In the genomic region with DNA sequence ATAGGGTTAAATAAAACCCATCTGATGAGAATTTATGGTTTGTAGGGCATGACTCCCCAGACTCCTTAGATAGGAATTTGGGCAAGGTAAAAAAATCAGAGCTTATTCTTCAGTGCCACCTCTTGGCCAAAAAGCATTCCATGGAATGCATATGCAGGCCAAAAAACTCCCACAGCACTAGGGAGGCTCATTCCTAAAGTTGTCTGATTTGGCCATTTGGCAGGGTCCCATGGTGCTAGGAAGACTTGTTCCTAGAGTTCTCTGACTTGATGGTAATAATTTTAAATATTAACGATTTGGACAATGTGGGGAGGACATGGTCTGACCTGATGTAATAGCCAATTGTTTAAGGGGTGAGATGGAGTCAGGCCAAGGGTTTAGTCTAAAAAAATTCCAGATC, we compare ENCODE assay signal across 18 cellular contexts.
A peak's percentile ranks its signal among the peaks of the same experiment; 100 is the strongest.
DNase-seq lines count a peak whose midpoint lies in the region; ATAC-seq and TF ChIP-seq lines count a peak whose summit lies in the region.
"Had no signal": no experiment of that assay in that cellular context is flagged by ENCODE, and none has a peak within 500 bp of the region (broad histone marks: within the 10 kb centered on the region; RNA-seq: fewer than 3 reads in every experiment).

No MANE protein-coding gene starts in this region.

- no peaks in the 10 kb centered on the region for H3K36me3 ChIP-seq in GM23248 (ENCODE audit: low read depth)
- H3K36me3 ChIP-seq in adipocyte (ENCODE audit: control insufficient read depth, insufficient read depth, low read length, severe bottlenecking): no peaks in the 10 kb centered on the region
- H3K36me3 ChIP-seq: BE2C, HAP-1 had no signal

- H3K27me3 ChIP-seq in GM23248 (replicated peaks; ENCODE audit: insufficient read depth): no peaks in the 10 kb centered on the region
- no peaks in the 10 kb centered on the region for H3K27me3 ChIP-seq in adipocyte (replicated peaks; ENCODE audit: control insufficient read depth, insufficient read depth, low read length)
- H3K27me3 ChIP-seq: BE2C had no signal

- DNase-seq in AG20443 (ENCODE audit: low spot score) (peak; percentile 25), GM23248 (peak; percentile 43), adipocyte (ENCODE audit: low read depth) (peak; percentile 12), fibroblast of the aortic adventitia (ENCODE audit: low read depth) (peak; percentile 39), NCI-H345 treated with DMSO at 0.1 percent for 48 hours (lab: John Stamatoyannopoulos, UW; ENCODE audit: unreplicated experiment) (no peak), RPMI8226 (no peak), NCI-H2029 (lab: John Stamatoyannopoulos, UW) (no peak)
- no peak for DNase-seq in activated naive CD4-positive, alpha-beta T cell treated with anti-CD3 and anti-CD28 coated beads, Interleukin-2, amount 50 U/mL, for 72 hours (ENCODE audit: low spot score in 2 of 2)
- DNase-seq: 8988T; BE2C; C1 segment of cervical spinal cord; CD4-positive, CD25-positive, alpha-beta regulatory T cell; CD8-positive, alpha-beta memory T cell; COR-L47; DMS 273 treated with DMSO at 0.1 percent for 48 hours; DMS53; DND-41 had no signal

- H3K4me3 ChIP-seq in GM23248 (no peak overlapping the region), adipocyte (ENCODE audit: low read length) (no peak overlapping the region), fibroblast of the aortic adventitia (ENCODE audit: low read depth, low read length) (no peak overlapping the region)
- H3K4me3 ChIP-seq: HAP-1 had no signal

- H3K27ac ChIP-seq in GM23248: no peak overlapping the region

- in situ Hi-C loops in GM23248 (cut with MboI): no loop called here

- H3K9ac ChIP-seq in GM23248 (no peak overlapping the region), adipocyte (ENCODE audit: low read length) (no peak overlapping the region)

- 0 to 7% methylated on average over 1 of the region's 1 CpG for WGBS in GM23248 (ENCODE audit: low coverage in 1 of 2, low lambda C conversion rate in 2 of 2, missing lambda C conversion rate in 2 of 2), 2 experiments

- no peaks in the 10 kb centered on the region for H3K79me2 ChIP-seq in GM23248 (ENCODE audit: insufficient read depth)

- no peaks in the 10 kb centered on the region for H3K9me3 Mint-ChIP-seq in activated naive CD4-positive, alpha-beta T cell treated with anti-CD3 and anti-CD28 coated beads, Interleukin-2, amount 50 U/mL, for 72 hours
- H3K9me3 Mint-ChIP-seq: CD4-positive, CD25-positive, alpha-beta regulatory T cell had no signal

- H3K9me2 ChIP-seq in GM23248 (ENCODE audit: insufficient read depth): no peaks in the 10 kb centered on the region

- 0 out of 2 replicates have a peak, but pooled peaks cover 10% of the 10 kb centered on the region for H3F3A ChIP-seq in GM23248 (ENCODE audit: insufficient read depth)

- no peak overlapping the region for H3K27ac Mint-ChIP-seq in activated naive CD4-positive, alpha-beta T cell treated with anti-CD3 and anti-CD28 coated beads, Interleukin-2, amount 50 U/mL, for 72 hours
- H3K27ac Mint-ChIP-seq: CD4-positive, CD25-positive, alpha-beta regulatory T cell; CD8-positive, alpha-beta memory T cell had no signal

- H3K4me1 ChIP-seq in GM23248 (ENCODE audit: insufficient read depth) (peaks cover 20% of the 10 kb centered on the region), adipocyte (ENCODE audit: control insufficient read depth, insufficient read depth, low read length) (peaks cover 4% of the 10 kb centered on the region)
- H3K4me1 ChIP-seq: BE2C had no signal

- H4K20me1 ChIP-seq in GM23248 (ENCODE audit: insufficient read depth): no peaks in the 10 kb centered on the region

- no peaks in the 10 kb centered on the region for H3K36me3 Mint-ChIP-seq in activated naive CD4-positive, alpha-beta T cell treated with anti-CD3 and anti-CD28 coated beads, Interleukin-2, amount 50 U/mL, for 72 hours
- H3K36me3 Mint-ChIP-seq: CD4-positive, CD25-positive, alpha-beta regulatory T cell; CD8-positive, alpha-beta memory T cell had no signal

- no peak for TF ChIP-seq CTCF in fibroblast of the aortic adventitia (IDR thresholded peaks at IDR 0.05; ENCODE audit: insufficient read depth, low read length)

- no peak for ATAC-seq in activated naive CD4-positive, alpha-beta T cell treated with anti-CD3 and anti-CD28 coated beads, Interleukin-2, amount 50 U/mL, for 72 hours

- no peaks in the 10 kb centered on the region for H3K9me3 ChIP-seq in GM23248 (ENCODE audit: low read depth)
- H3K9me3 ChIP-seq in adipocyte (ENCODE audit: control insufficient read depth, low read length): peaks cover 5% of the 10 kb centered on the region
- H3K9me3 ChIP-seq: BE2C, HAP-1 had no signal

- no peak overlapping the region for H2AFZ ChIP-seq in GM23248

- H3K4me2 ChIP-seq in GM23248 (ENCODE audit: unreplicated experiment): no peak overlapping the region

Comparison
In these comparisons a context has a peak if more than half of its experiments do, and no peak if none do; other contexts are left out.
1. DNase-seq: peak in AG20443 (single experiment), GM23248 (single experiment), adipocyte (single experiment) and fibroblast of the aortic adventitia (single experiment); none in NCI-H345 treated with DMSO at 0.1 percent for 48 hours (single experiment), activated naive CD4-positive, alpha-beta T cell treated with anti-CD3 and anti-CD28 coated beads, Interleukin-2, amount 50 U/mL, for 72 hours (0 of 2), RPMI8226 (single experiment) and NCI-H2029 (single experiment).